ENCODE assay signal across 23 cellular contexts in the genomic region with DNA sequence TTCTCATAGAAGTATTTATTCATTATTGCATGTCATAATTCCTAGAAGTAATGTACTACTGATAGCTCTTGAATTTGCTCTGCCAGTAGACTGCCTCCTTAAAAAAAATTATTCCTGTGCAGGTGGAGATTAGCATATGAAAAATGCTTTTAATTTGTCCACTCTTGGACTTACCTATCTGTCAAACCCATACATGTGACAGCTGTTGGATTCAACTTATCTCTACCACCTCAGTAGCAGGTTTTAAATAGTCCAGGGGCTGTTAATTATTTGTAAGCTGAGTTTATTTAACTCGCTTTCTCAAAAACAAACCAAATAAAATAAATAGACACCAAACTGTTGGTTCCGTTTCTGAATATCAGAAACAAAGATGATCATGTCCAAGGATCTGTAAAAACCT. TPM values are rescaled to one million over a fixed set of nuclear protein-coding genes. Genes with fewer than 3 reads are reported as not detected.
DNase-seq lines count a peak whose midpoint lies in the region; ATAC-seq and TF ChIP-seq lines count a peak whose summit lies in the region.
"Had no signal": no experiment of that assay in that cellular context is flagged by ENCODE, and none has a peak within 500 bp of the region (broad histone marks: within the 10 kb centered on the region; RNA-seq: fewer than 3 reads in every experiment).

No MANE protein-coding gene starts in this region.

- no peak overlapping the region for H3K4me3 ChIP-seq in subcutaneous abdominal adipose tissue (ENCODE audit: low read depth in 1 of 5, low read length in 5 of 5)

- H3K4me1 Mint-ChIP-seq in immature natural killer cell (peaks cover 0 to 34% of the 10 kb centered on the region in 2 donors), chondrocyte (ENCODE audit: low read depth) (peaks cover 42% of the 10 kb centered on the region)

- peak; percentile 4 to 44 for DNase-seq in NCI-H524 (lab: John Stamatoyannopoulos, UW)
- DNase-seq in immature natural killer cell: no peak
- DNase-seq in chondrocyte (ENCODE audit: low spot score): no peak
- DNase-seq in activated CD4-positive, alpha-beta T cell treated with anti-CD3 and anti-CD28 coated beads for 48 hours: no peak
- DNase-seq: Calu3, DMS153, DND-41, HCEC 1CT, NCI-H1105 treated with DMSO at 0.1 percent for 48 hours, NCI-H146, NCI-H1930, NCI-H2107, NCI-H446 treated with DMSO at 0.1 percent for 48 hours, NCI-H69, OCI-M1 had no signal

- TF ChIP-seq CTCF in chondrocyte (IDR thresholded peaks at IDR 0.05): no peak

- no peak overlapping the region for H3K9ac ChIP-seq in subcutaneous abdominal adipose tissue (ENCODE audit: low read length in 5 of 5)

- H3K27ac ChIP-seq in angular gyrus (ENCODE audit: low read depth, low read length): peak overlapping the region; percentile 44
- H3K27ac ChIP-seq in subcutaneous abdominal adipose tissue (ENCODE audit: low read depth, low read length): peak overlapping the region; percentile 15

- H3K27me3 Mint-ChIP-seq in immature natural killer cell (ENCODE audit: low read depth in 3 of 3) (peaks cover 2 to 9% (median 6%) of the 10 kb centered on the region in 3 donors), chondrocyte (ENCODE audit: low read depth) (no peaks in the 10 kb centered on the region)

- ATAC-seq in HG03521 (IDR thresholded peaks at IDR 0.05; ENCODE audit: unreplicated experiment) (no peak), HG03159 (IDR thresholded peaks at IDR 0.05; ENCODE audit: unreplicated experiment) (no peak)
- ATAC-seq: HepG2, SK-N-SH treated with all-trans-retinoic acid at 6 μM for 48 hours had no signal

- H3K27ac Mint-ChIP-seq in immature natural killer cell: no peak overlapping the region
- H3K27ac Mint-ChIP-seq in chondrocyte (ENCODE audit: unreplicated experiment): no peak overlapping the region

- H3K36me3 ChIP-seq in subcutaneous abdominal adipose tissue (ENCODE audit: control insufficient read depth in 5 of 5, insufficient read depth in 5 of 5, low read length in 5 of 5): peaks cover 3 to 22% (median 14%) of the 10 kb centered on the region in 5 donors

- H3K4me3 Mint-ChIP-seq in immature natural killer cell (peak overlapping the region in 3 of 5 donors; percentile 49 to 76 (median 60)), chondrocyte (ENCODE audit: unreplicated experiment) (no peak overlapping the region)
- H3K4me3 Mint-ChIP-seq: CD14-positive monocyte had no signal

- no peaks in the 10 kb centered on the region for H3K9me3 ChIP-seq in subcutaneous abdominal adipose tissue (ENCODE audit: control insufficient read depth in 5 of 5, low read length in 5 of 5)

- no peaks in the 10 kb centered on the region for H3K27me3 ChIP-seq in subcutaneous abdominal adipose tissue (ENCODE audit: control insufficient read depth in 5 of 5, insufficient read depth in 4 of 5, low read length in 5 of 5)

- H3K4me1 ChIP-seq in subcutaneous abdominal adipose tissue (ENCODE audit: control insufficient read depth in 5 of 5, insufficient read depth in 5 of 5, low read length in 5 of 5): peaks cover 0 to 44% (median 39%) of the 10 kb centered on the region in 5 donors

- no peaks in the 10 kb centered on the region for H3K9me3 Mint-ChIP-seq in immature natural killer cell
- no peaks in the 10 kb centered on the region for H3K9me3 Mint-ChIP-seq in chondrocyte (ENCODE audit: low read depth)
- H3K9me3 Mint-ChIP-seq: CD14-positive monocyte had no signal

- H3K36me3 Mint-ChIP-seq in immature natural killer cell (peaks cover 7 to 11% (median 9%) of the 10 kb centered on the region in 3 donors), chondrocyte (ENCODE audit: low read depth) (no peaks in the 10 kb centered on the region)

RNA-seq across cellular contexts. Expression of gene ZEB2, which starts 44.3 kb away (rescaled TPM):
- polyA plus RNA-seq in immature natural killer cell: 100 to 1,000 TPM in 1 of 3 donors, 10 to 100 TPM in 2; 56.5 to 115 (median 62.3) TPM
- 55.5 to 104 TPM (median 95.4 TPM) in 3 replicates for total RNA-seq in chondrocyte
- total RNA-seq: H1, HepG2 had no signal

Comparison
In these comparisons a context has a peak if more than half of its experiments do, and no peak if none do; other contexts are left out.
1. DNase-seq: peak in NCI-H524 (2 of 2); none in immature natural killer cell (0 of 3), chondrocyte (single experiment) and activated CD4-positive, alpha-beta T cell treated with anti-CD3 and anti-CD28 coated beads for 48 hours (single experiment).